ENCODE assay signal across 8 cellular contexts in the genomic region with DNA sequence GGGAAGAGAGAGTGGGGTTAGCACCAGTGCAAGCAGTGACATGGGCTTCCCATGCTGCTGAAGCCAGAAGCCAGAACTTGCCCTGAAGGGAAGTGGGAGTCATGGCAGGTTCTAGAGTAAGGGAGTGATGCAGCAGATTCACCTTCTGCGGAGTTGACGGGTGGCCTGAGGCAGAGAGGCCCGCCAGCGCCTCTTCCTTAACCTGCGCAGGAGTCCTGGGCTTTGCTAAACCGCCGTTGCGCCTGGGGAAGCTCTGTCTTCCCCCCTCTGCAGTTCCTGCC.
DNase-seq lines count a peak whose midpoint lies in the region; ATAC-seq, FAIRE-seq and TF ChIP-seq lines count a peak whose summit lies in the region.

No MANE protein-coding gene starts in this region.

- H3K9ac ChIP-seq in astrocyte (ENCODE audit: low read length) (peak overlapping the region; percentile 79), HepG2 (ENCODE audit: insufficient read depth, low read depth, low read length) (no peak overlapping the region), stomach smooth muscle (ENCODE audit: low read length in 2 of 2) (peak overlapping the region; percentile 62 to 69)

- H4K20me1 ChIP-seq in astrocyte (ENCODE audit: insufficient read depth, low read length) (no peaks in the 10 kb centered on the region), HepG2 (ENCODE audit: insufficient read depth, low read length) (no peaks in the 10 kb centered on the region)

- intact Hi-C loops in HepG2 (cut with micrococcal nuclease; ENCODE audit: unreplicated experiment), result no loop called here

- peaks cover 3% of the 10 kb centered on the region for H3K4me1 Mint-ChIP-seq in T-helper 1 cell treated with Interleukin-12 subunit alpha and Interleukin-12 subunit beta and Interleukin-4 antibody, amounts not matched to agents 30 μg/mL and 1 μg/mL, for 36 hours (ENCODE audit: low read depth)
- H3K4me1 Mint-ChIP-seq in astrocyte (ENCODE audit: low read depth, unreplicated experiment), result peaks cover 3% of the 10 kb centered on the region

- H3K9me3 ChIP-seq in astrocyte (ENCODE audit: insufficient read depth, low read depth, low read length), result no peaks in the 10 kb centered on the region
- no peaks in the 10 kb centered on the region for H3K9me3 ChIP-seq in HepG2 (ENCODE audit: low read length)
- no peaks in the 10 kb centered on the region for H3K9me3 ChIP-seq in stomach smooth muscle (ENCODE audit: control insufficient read depth in 2 of 2, low read length in 2 of 2)

- H3K79me2 ChIP-seq in astrocyte (ENCODE audit: insufficient read depth, low read length), result no peaks in the 10 kb centered on the region
- no peaks in the 10 kb centered on the region for H3K79me2 ChIP-seq in HepG2 (ENCODE audit: insufficient read depth, low read length)

- H3K36me3 Mint-ChIP-seq in T-helper 1 cell treated with Interleukin-12 subunit alpha and Interleukin-12 subunit beta and Interleukin-4 antibody, amounts not matched to agents 30 μg/mL and 1 μg/mL, for 36 hours (ENCODE audit: low read depth), result no peaks in the 10 kb centered on the region
- H3K36me3 Mint-ChIP-seq in astrocyte (ENCODE audit: low read depth, unreplicated experiment), result peaks cover 11% of the 10 kb centered on the region

- H3K9me3 Mint-ChIP-seq in T-helper 1 cell treated with Interleukin-12 subunit alpha and Interleukin-12 subunit beta and Interleukin-4 antibody, amounts not matched to agents 30 μg/mL and 1 μg/mL, for 36 hours, result no peaks in the 10 kb centered on the region
- H3K9me3 Mint-ChIP-seq in astrocyte (ENCODE audit: unreplicated experiment), result no peaks in the 10 kb centered on the region

- WGBS in HepG2 (ENCODE audit: low lambda C conversion rate), result 80% methylated on average over 2 of the region's 8 CpGs

- peak overlapping the region; percentile 31 for H3K27ac Mint-ChIP-seq in T-helper 1 cell treated with Interleukin-12 subunit alpha and Interleukin-12 subunit beta and Interleukin-4 antibody, amounts not matched to agents 30 μg/mL and 1 μg/mL, for 36 hours
- peak overlapping the region; percentile 10 for H3K27ac Mint-ChIP-seq in astrocyte (ENCODE audit: unreplicated experiment)

- DNase-seq in T-helper 1 cell (no peak), astrocyte (ENCODE audit: low read depth) (no peak), HepG2 (ENCODE audit: low spot score) (no peak), pons (ENCODE audit: low spot score) (no peak), D341Med (ENCODE audit: low spot score) (no peak)
- DNase-seq in stimulated activated CD4-positive, alpha-beta T cell treated with anti-CD3 and anti-CD28 coated beads, Interleukin-4, amount 100 ng/mL, for 1 hour, result no peak

- H3K27me3 Mint-ChIP-seq in T-helper 1 cell treated with Interleukin-12 subunit alpha and Interleukin-12 subunit beta and Interleukin-4 antibody, amounts not matched to agents 30 μg/mL and 1 μg/mL, for 36 hours (ENCODE audit: low read depth), result no peaks in the 10 kb centered on the region
- no peaks in the 10 kb centered on the region for H3K27me3 Mint-ChIP-seq in astrocyte (ENCODE audit: low read depth, unreplicated experiment)

- FAIRE-seq in astrocyte (lab: Jason Lieb, UNC), result no peak
- no peak for FAIRE-seq in HepG2 (lab: Jason Lieb, UNC)

- TF ChIP-seq CTCF in astrocyte (IDR thresholded peaks at IDR 0.05; ENCODE audit: insufficient read depth, low read depth, low read length) (no peak), HepG2 (CRISPR knock-in tag; IDR thresholded peaks at IDR 0.05) (no peak)

- CTCF ChIA-PET in HepG2 (lab: Yijun Ruan, JAX; ENCODE audit: low intra/inter-chr PET ratio, low total read pairs), result no interaction called here

- POLR2A ChIA-PET in HepG2 (lab: Yijun Ruan, JAX), result no interaction called here

- H3K4me3 ChIP-seq in astrocyte (ENCODE audit: insufficient read depth, low read depth, low read length) (peak overlapping the region; percentile 65), HepG2 (replicated peaks in 1 of 3; ENCODE audit: insufficient read depth in 1 of 3, low read depth in 2 of 3, low read length in 3 of 3) (peak overlapping the region in 1 of 3 experiments; percentile 64; a peak in 1 of 6 replicates), stomach smooth muscle (ENCODE audit: low read length in 2 of 2) (peak overlapping the region; percentile 63 to 79)

- TF ChIP-seq EP300 in HepG2 (IDR thresholded peaks at IDR 0.05; ENCODE audit: low read depth in 2 of 2, low read length in 2 of 2) (no peak), HepG2 (CRISPR knock-in tag; IDR thresholded peaks at IDR 0.05; ENCODE audit: borderline replicate concordance) (no peak)

- ATAC-seq in HepG2, result no peak

- no peaks in the 10 kb centered on the region for H3K27me3 ChIP-seq in astrocyte (ENCODE audit: insufficient read depth, low read length)
- H3K27me3 ChIP-seq in HepG2 (ENCODE audit: control insufficient read depth in 1 of 2, insufficient read depth in 2 of 2, low read length in 2 of 2), result peaks cover 14 to 40% of the 10 kb centered on the region in 2 experiments
- no peaks in the 10 kb centered on the region for H3K27me3 ChIP-seq in stomach smooth muscle (ENCODE audit: control insufficient read depth in 1 of 2, insufficient read depth in 2 of 2, low read length in 2 of 2)

- no peak overlapping the region for H3K27ac ChIP-seq in astrocyte (ENCODE audit: low read depth, low read length)
- H3K27ac ChIP-seq in HepG2 (ENCODE audit: extremely low read length, insufficient read depth, low read length), result no peak overlapping the region
- peak overlapping the region; percentile 37 for H3K27ac ChIP-seq in stomach smooth muscle (ENCODE audit: low read length)

- peak overlapping the region; percentile 91 for H3K4me2 ChIP-seq in astrocyte (ENCODE audit: low read length)
- peak overlapping the region; percentile 60; the same call in 1 of the 2 replicates for H3K4me2 ChIP-seq in HepG2 (ENCODE audit: low read depth, low read length)

- TF ChIP-seq POLR2A in HepG2 (IDR thresholded peaks at IDR 0.05; ENCODE audit: insufficient read depth in 1 of 2, low read depth in 2 of 2, low read length in 2 of 2), result no peak

- BruUV-seq in HepG2 (replicated peaks; lab: Mats Ljungman, UMichigan), result no TSS peak

- H3K4me3 Mint-ChIP-seq in T-helper 1 cell treated with Interleukin-12 subunit alpha and Interleukin-12 subunit beta and Interleukin-4 antibody, amounts not matched to agents 30 μg/mL and 1 μg/mL, for 36 hours, result peak overlapping the region; percentile 68
- peak overlapping the region; percentile 69 for H3K4me3 Mint-ChIP-seq in astrocyte (ENCODE audit: unreplicated experiment)

- peak overlapping the region; percentile 96 for H2AFZ ChIP-seq in astrocyte (ENCODE audit: low read depth, low read length)
- H2AFZ ChIP-seq in HepG2 (ENCODE audit: low read length), result no peak overlapping the region

- in situ Hi-C loops in HepG2 (cut with HindIII; ENCODE audit: extremely low pct_ligation_motif_present, low pct_unique_long_range_greater_than_20kb), result no loop called here

- H3K36me3 ChIP-seq in astrocyte (ENCODE audit: insufficient read depth, low read length) (no peaks in the 10 kb centered on the region), HepG2 (replicated peaks in 1 of 2; ENCODE audit: control insufficient read depth in 1 of 2, insufficient read depth in 2 of 2, low read length in 2 of 2) (no peaks in the 10 kb centered on the region), stomach smooth muscle (ENCODE audit: control insufficient read depth in 2 of 2, insufficient read depth in 2 of 2, low read length in 2 of 2) (peaks cover 0 to 4% of the 10 kb centered on the region in 2 donors)

- H3K4me1 ChIP-seq in astrocyte (ENCODE audit: insufficient read depth, low read length), result peaks cover 8% of the 10 kb centered on the region
- H3K4me1 ChIP-seq in HepG2 (ENCODE audit: insufficient read depth, low read length), result peaks cover 25% of the 10 kb centered on the region; the same call in 1 of the 2 replicates
- peaks cover 19% of the 10 kb centered on the region for H3K4me1 ChIP-seq in stomach smooth muscle (ENCODE audit: control insufficient read depth, insufficient read depth, low read length)

- TF ChIP-seq RAD21 in HepG2 (CRISPR knock-in tag; IDR thresholded peaks at IDR 0.05), result no peak

TF ChIP-seq in HepG2, 621 proteins besides CTCF, POLR2A, EP300 and RAD21:
- TF ChIP-seq ZNF567 (CRISPR knock-in tag; IDR thresholded peaks at IDR 0.05; ENCODE audit: borderline replicate concordance) (no peak), RFX5 (IDR thresholded peaks at IDR 0.05; ENCODE audit: low read depth, low read length) (no peak), EZH2 (conservative IDR thresholded peaks at IDR 0.05; ENCODE audit: low read depth, low read length) (peak; percentile 59; the same call in 1 of the 2 replicates), SOX13 (IDR thresholded peaks at IDR 0.05) (no peak), SOX13 (CRISPR knock-in tag; conservative IDR thresholded peaks at IDR 0.05 in 1 of 2, IDR thresholded peaks at IDR 0.05 in 1 of 2) (no peak), MAZ (IDR thresholded peaks at IDR 0.05; ENCODE audit: borderline replicate concordance, low read depth, low read length) (no peak), MAZ (CRISPR knock-in tag; IDR thresholded peaks at IDR 0.05; ENCODE audit: low read depth) (0 out of 2 replicates have a peak, but pooled peaks have one; percentile 9)
- TF ChIP-seq, protein P1, sequence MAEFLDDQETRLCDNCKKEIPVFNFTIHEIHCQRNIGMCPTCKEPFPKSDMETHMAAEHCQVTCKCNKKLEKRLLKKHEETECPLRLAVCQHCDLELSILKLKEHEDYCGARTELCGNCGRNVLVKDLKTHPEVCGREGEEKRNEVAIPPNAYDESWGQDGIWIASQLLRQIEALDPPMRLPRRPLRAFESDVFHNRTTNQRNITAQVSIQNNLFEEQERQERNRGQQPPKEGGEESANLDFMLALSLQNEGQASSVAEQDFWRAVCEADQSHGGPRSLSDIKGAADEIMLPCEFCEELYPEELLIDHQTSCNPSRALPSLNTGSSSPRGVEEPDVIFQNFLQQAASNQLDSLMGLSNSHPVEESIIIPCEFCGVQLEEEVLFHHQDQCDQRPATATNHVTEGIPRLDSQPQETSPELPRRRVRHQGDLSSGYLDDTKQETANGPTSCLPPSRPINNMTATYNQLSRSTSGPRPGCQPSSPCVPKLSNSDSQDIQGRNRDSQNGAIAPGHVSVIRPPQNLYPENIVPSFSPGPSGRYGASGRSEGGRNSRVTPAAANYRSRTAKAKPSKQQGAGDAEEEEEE (CRISPR knock-in tag; IDR thresholded peaks at IDR 0.05; ENCODE audit: borderline replicate concordance), result no peak
